ENCODE assay signal across 9 cellular contexts in genomic region chr17:17812211-17813054, GRCh38. TPM values are rescaled to one million over a fixed set of nuclear protein-coding genes. Genes with fewer than 3 reads are reported as not detected.
A peak's percentile ranks its signal among the peaks of the same experiment; 100 is the strongest.
DNase-seq lines count a peak whose midpoint lies in the region; ATAC-seq, FAIRE-seq and TF ChIP-seq lines count a peak whose summit lies in the region.
"Had no signal": no experiment of that assay in that cellular context is flagged by ENCODE, and none has a peak within 500 bp of the region (broad histone marks: within the 10 kb centered on the region; RNA-seq: fewer than 3 reads in every experiment).

No MANE protein-coding gene starts in this region.

- ATAC-seq in RWPE2 (ENCODE audit: low read depth) (peak; percentile 10; the same call in 2 of the 3 replicates), gastroesophageal sphincter (peak; percentile 65)

- peaks cover 63% of the 10 kb centered on the region for H3K36me3 ChIP-seq in RWPE2 (ENCODE audit: low read depth)
- peaks cover 0 to 57% of the 10 kb centered on the region in 2 donors for H3K36me3 ChIP-seq in gastroesophageal sphincter
- H3K36me3 ChIP-seq in parathyroid adenoma (ENCODE audit: control insufficient read depth, insufficient read depth, low read length) = no peaks in the 10 kb centered on the region

- peak overlapping the region; percentile 27 for H3K4me2 ChIP-seq in parathyroid adenoma (ENCODE audit: low read length)

- H2AFZ ChIP-seq in parathyroid adenoma = no peak overlapping the region

- TF ChIP-seq CTCF in RWPE2 (IDR thresholded peaks at IDR 0.05; ENCODE audit: poor library complexity, severe bottlenecking) (peak; percentile 95), gastroesophageal sphincter (IDR thresholded peaks at IDR 0.05) (peak in 3 of 4 experiments; percentile 99 to 100 (median 100)), parathyroid adenoma (IDR thresholded peaks at IDR 0.05) (peak; percentile 100)

- peak; percentile 78 for FAIRE-seq in GM12892 (lab: Jason Lieb, UNC)

- DNase-seq in 8988T (peak; percentile 98), GM12892 (ENCODE audit: insufficient read length) (peak; percentile 98), RWPE2 (ENCODE audit: low spot score) (peak; percentile 63), activated gamma-delta T cell treated with Interleukin-2 at 50 U/mL for 16 hours (peak; percentile 67), ureter (ENCODE audit: low spot score) (peak; percentile 85), cerebellar nuclear complex (lab: John Stamatoyannopoulos, UW) (no peak)

- no peaks in the 10 kb centered on the region for H3K9me3 ChIP-seq in RWPE2 (ENCODE audit: severe bottlenecking)
- no peaks in the 10 kb centered on the region for H3K9me3 ChIP-seq in gastroesophageal sphincter
- H3K9me3 ChIP-seq in parathyroid adenoma (ENCODE audit: control insufficient read depth, low read length) = no peaks in the 10 kb centered on the region

- TF ChIP-seq POLR2A in GM12892 (IDR thresholded peaks at IDR 0.05; ENCODE audit: low read depth, low read length) = peak; percentile 10; the same call in 1 of the 2 replicates
- no peak for TF ChIP-seq POLR2A in gastroesophageal sphincter (IDR thresholded peaks at IDR 0.05)

- 65 to 68% methylated on average over 9 to 19 of the region's 59 CpGs for WGBS in gastroesophageal sphincter (ENCODE audit: low coverage in 1 of 2), 2 donors

- H3K79me2 ChIP-seq in parathyroid adenoma = peaks cover 2% of the 10 kb centered on the region

- H3K27ac ChIP-seq in RWPE2 (ENCODE audit: poor library complexity, severe bottlenecking) (peak overlapping the region; percentile 18), gastroesophageal sphincter (peak overlapping the region in 3 of 4 donors; percentile 65 to 84 (median 81)), parathyroid adenoma (peak overlapping the region; percentile 15)

- H3K27me3 ChIP-seq in RWPE2 (ENCODE audit: insufficient read depth, poor library complexity, severe bottlenecking) = no peaks in the 10 kb centered on the region
- no peaks in the 10 kb centered on the region for H3K27me3 ChIP-seq in gastroesophageal sphincter
- no peaks in the 10 kb centered on the region for H3K27me3 ChIP-seq in parathyroid adenoma (ENCODE audit: control insufficient read depth, insufficient read depth, low read length)

- TF ChIP-seq EP300 in gastroesophageal sphincter (IDR thresholded peaks at IDR 0.05) = no peak

- H3K4me1 ChIP-seq in RWPE2 (ENCODE audit: insufficient read depth, poor library complexity, severe bottlenecking) (no peaks in the 10 kb centered on the region), gastroesophageal sphincter (peaks cover 0 to 87% (median 10%) of the 10 kb centered on the region in 3 donors), parathyroid adenoma (peaks cover 9% of the 10 kb centered on the region)

- H3K4me3 ChIP-seq in RWPE2 (ENCODE audit: severe bottlenecking) (no peak overlapping the region), gastroesophageal sphincter (no peak overlapping the region), parathyroid adenoma (ENCODE audit: low read depth, low read length) (no peak overlapping the region)
- H3K4me3 ChIP-seq: skin epidermis had no signal

- no peak overlapping the region for H3K9ac ChIP-seq in parathyroid adenoma

RNA-seq across cellular contexts. Expression of gene SREBF1, which starts 24.4 kb away (rescaled TPM):
- polyA plus RNA-seq in GM12892 (2012; ENCODE audit: missing spikeins) = 14.3 TPM
- total RNA-seq in gastroesophageal sphincter (10 to 100 TPM; 16.1 to 90.7 (median 56.1) TPM), ureter (127 TPM)

Comparison
In these comparisons a context has a peak if more than half of its experiments do, and no peak if none do; other contexts are left out.
1. DNase-seq: peak in 8988T (single experiment), GM12892 (single experiment), RWPE2 (single experiment), activated gamma-delta T cell treated with Interleukin-2 at 50 U/mL for 16 hours (single experiment) and ureter (single experiment); none in cerebellar nuclear complex (0 of 2).
2. H3K27ac ChIP-seq: peak in every context shown above with its lines; median percentile 81 in gastroesophageal sphincter; 18 in RWPE2; 15 in parathyroid adenoma.
3. Peak in every context shown above with its lines, with median percentiles within 50 percentile points of each other: CTCF ChIP-seq.